7 cellular contexts compared by ENCODE assay signal in the genomic region with DNA sequence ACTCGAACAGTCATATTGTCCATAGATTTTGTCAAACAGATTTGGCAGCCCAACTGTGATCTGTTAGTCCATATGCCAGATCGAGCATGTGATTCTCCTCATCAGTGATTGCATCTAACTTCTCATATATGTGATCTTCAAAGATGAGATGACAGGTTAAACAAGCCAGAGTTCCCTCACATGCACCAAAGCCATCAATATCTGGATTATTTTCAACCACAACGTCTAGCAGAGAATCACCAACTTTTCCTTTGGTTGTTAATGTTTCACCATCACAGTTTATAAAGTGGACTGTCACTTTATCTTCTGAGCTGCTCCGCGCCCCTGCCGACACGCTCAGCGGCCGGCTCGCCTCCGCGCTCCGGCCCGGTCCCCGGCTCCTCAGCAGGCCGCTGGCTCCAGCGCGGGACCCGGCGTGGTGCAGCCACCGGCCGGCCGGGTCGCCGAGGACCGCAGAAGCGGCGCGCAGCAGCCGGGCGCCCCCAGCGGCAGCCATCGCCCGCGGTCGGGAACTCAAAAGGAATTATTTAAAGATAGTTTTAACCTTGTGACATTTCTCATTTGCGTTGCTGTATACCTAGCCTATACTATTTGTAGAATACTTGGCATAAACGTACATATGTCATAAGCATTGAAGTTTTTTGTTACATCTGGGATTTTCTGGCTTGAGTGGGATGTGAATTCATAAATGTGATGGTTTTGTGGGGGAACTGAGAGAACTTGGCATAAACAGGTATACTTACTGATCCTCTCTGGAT. TPM values are rescaled to one million over a fixed set of nuclear protein-coding genes. Genes with fewer than 3 reads are reported as not detected.
A peak's percentile ranks its signal among the peaks of the same experiment; 100 is the strongest.
DNase-seq lines count a peak whose midpoint lies in the region; ATAC-seq, FAIRE-seq and TF ChIP-seq lines count a peak whose summit lies in the region.

No MANE protein-coding gene starts in this region.

- no peak overlapping the region for H2BK120ac ChIP-seq in mesenchymal stem cell (ENCODE audit: low read depth, low read length)

- H3K9ac ChIP-seq in colonic mucosa (ENCODE audit: low read depth in 2 of 2, low read length in 2 of 2) (no peak overlapping the region), mesenchymal stem cell (ENCODE audit: low read length) (peak overlapping the region; percentile 52)

- H3K23ac ChIP-seq in mesenchymal stem cell (ENCODE audit: low read length in 2 of 2): no peak overlapping the region

- ATAC-seq in HG02588 (IDR thresholded peaks at IDR 0.05; ENCODE audit: unreplicated experiment) (no peak), HG02973 (IDR thresholded peaks at IDR 0.05; ENCODE audit: unreplicated experiment) (no peak)

- peaks cover 5% of the 10 kb centered on the region for H3K79me1 ChIP-seq in mesenchymal stem cell (replicated peaks; ENCODE audit: low read length, poor library complexity, severe bottlenecking)

- no peak overlapping the region for H3K14ac ChIP-seq in mesenchymal stem cell (ENCODE audit: low read length in 2 of 2)

- no peak overlapping the region for H4K8ac ChIP-seq in mesenchymal stem cell (ENCODE audit: low read length)

- 98% methylated on average over 27 of the region's 38 CpGs for WGBS in mesenchymal stem cell

- H3K27ac ChIP-seq in colonic mucosa (no peak overlapping the region), mesenchymal stem cell (ENCODE audit: low read length, poor library complexity, severe bottlenecking) (no peak overlapping the region), temporal lobe (ENCODE audit: low read depth, low read length) (peak overlapping the region; percentile 30)

- no peak overlapping the region for H4K91ac ChIP-seq in mesenchymal stem cell (ENCODE audit: low read length)

- H3K18ac ChIP-seq in mesenchymal stem cell (ENCODE audit: low read depth in 1 of 2, low read length in 2 of 2): no peak overlapping the region

- H3K27me3 ChIP-seq in colonic mucosa (no peaks in the 10 kb centered on the region), mesenchymal stem cell (ENCODE audit: control insufficient read depth in 1 of 2, insufficient read depth in 1 of 2, low read length in 2 of 2) (no peaks in the 10 kb centered on the region)

- H3K9me3 ChIP-seq in colonic mucosa (no peaks in the 10 kb centered on the region), mesenchymal stem cell (ENCODE audit: control insufficient read depth, low read length) (no peaks in the 10 kb centered on the region)

- peak; percentile 38 for DNase-seq in GM19239 (ENCODE audit: insufficient read length, low spot score)
- peak; percentile 8 for DNase-seq in T-helper 9 cell
- peak; percentile 37 for DNase-seq in colonic mucosa
- DNase-seq in mesenchymal stem cell: no peak

- peak; percentile 76 for FAIRE-seq in GM19239 (lab: Jason Lieb, UNC)

- TF ChIP-seq CTCF in colonic mucosa (IDR thresholded peaks at IDR 0.05): peak; percentile 38

- H2AFZ ChIP-seq in mesenchymal stem cell (ENCODE audit: low read depth, low read length): no peak overlapping the region

- intact Hi-C loops in colonic mucosa (cut with DNase I): no loop called here

- no peak overlapping the region for H2BK12ac ChIP-seq in mesenchymal stem cell (ENCODE audit: low read length in 2 of 2)

- H3K36me3 ChIP-seq in colonic mucosa (no peaks in the 10 kb centered on the region), mesenchymal stem cell (ENCODE audit: control insufficient read depth in 1 of 2, insufficient read depth in 2 of 2, low read depth in 1 of 2, low read length in 2 of 2) (peaks cover 25 to 54% of the 10 kb centered on the region in 2 experiments)

- no peak overlapping the region for H3K4me3 ChIP-seq in colonic mucosa
- H3K4me3 ChIP-seq in mesenchymal stem cell (ENCODE audit: insufficient read depth in 1 of 2, low read depth in 1 of 2, low read length in 2 of 2): no peak overlapping the region

- no peak overlapping the region for H3K4ac ChIP-seq in mesenchymal stem cell (ENCODE audit: low read depth in 1 of 2, low read length in 2 of 2)

- no peak overlapping the region for H2BK5ac ChIP-seq in mesenchymal stem cell (ENCODE audit: low read depth, low read length, poor library complexity, severe bottlenecking)

- no peak overlapping the region for H2AK5ac ChIP-seq in mesenchymal stem cell (ENCODE audit: low read length, severe bottlenecking)

- H2BK15ac ChIP-seq in mesenchymal stem cell (ENCODE audit: low read depth, poor library complexity, severe bottlenecking): no peak overlapping the region

- no peaks in the 10 kb centered on the region for H3K4me1 ChIP-seq in colonic mucosa
- H3K4me1 ChIP-seq in mesenchymal stem cell (ENCODE audit: control insufficient read depth, insufficient read depth, low read depth, low read length): no peaks in the 10 kb centered on the region

- H3K4me2 ChIP-seq in mesenchymal stem cell (ENCODE audit: low read length, poor library complexity, severe bottlenecking): no peak overlapping the region

RNA-seq across cellular contexts. Expression of a gene that starts 40.1 kb away (rescaled TPM):
- total RNA-seq in colonic mucosa (100 to 1,000 TPM; 106 to 107 TPM), temporal lobe (28.0 TPM)
- polyA plus RNA-seq in mesenchymal stem cell (2013, experiment 1 of 2): 344 TPM
- polyA plus RNA-seq in mesenchymal stem cell (2013, experiment 2 of 2): 339 TPM
